13 cellular contexts compared by ENCODE assay signal in genomic region chr6:170346649-170347048, GRCh38. TPM values are rescaled to one million over a fixed set of nuclear protein-coding genes. Genes with fewer than 3 reads are reported as not detected.
"Had no signal": no experiment of that assay in that cellular context is flagged by ENCODE, and none has a peak within 500 bp of the region (broad histone marks: within the 10 kb centered on the region; RNA-seq: fewer than 3 reads in every experiment).

No MANE protein-coding gene starts in this region.

- H3K27ac Mint-ChIP-seq: immature natural killer cell; stimulated activated memory B cell treated with anti-CD40 and anti-IgM and Interleukin-4, amounts not matched to agents 10 μg/mL and 1 μg/mL and 100 μg/mL, for 72 hours had no signal

- ATAC-seq: naive thymus-derived CD4-positive, alpha-beta T cell; psoas muscle; right lobe of liver; stimulated activated memory B cell treated with anti-CD40 and anti-IgM and Interleukin-4, amounts not matched to agents 10 μg/mL and 1 μg/mL and 100 μg/mL, for 72 hours had no signal

- H3K4me3 ChIP-seq: ascending aorta, esophagus muscularis mucosa, lung, psoas muscle, right lobe of liver, transverse colon had no signal

- H3K27ac ChIP-seq: ascending aorta, esophagus muscularis mucosa, psoas muscle, right lobe of liver, transverse colon had no signal

- H3K27me3 Mint-ChIP-seq: naive thymus-derived CD4-positive, alpha-beta T cell; stimulated activated memory B cell treated with anti-CD40 and anti-IgM and Interleukin-4, amounts not matched to agents 10 μg/mL and 1 μg/mL and 100 μg/mL, for 72 hours had no signal

- DNase-seq: activated CD4-positive, CD25-positive, alpha-beta regulatory T cell treated with anti-CD3 and anti-CD28 coated beads, Interleukin-2, amount 50 U/mL, for 72 hours; glutamatergic neuron; immature natural killer cell; naive thymus-derived CD4-positive, alpha-beta T cell; occipital lobe; psoas muscle; right lobe of liver; transverse colon had no signal

- H3K9me3 ChIP-seq: ascending aorta, esophagus muscularis mucosa, psoas muscle, right lobe of liver, transverse colon had no signal

- H3K4me1 ChIP-seq: ascending aorta had no signal

- H3K4me3 Mint-ChIP-seq: immature natural killer cell; stimulated activated memory B cell treated with anti-CD40 and anti-IgM and Interleukin-4, amounts not matched to agents 10 μg/mL and 1 μg/mL and 100 μg/mL, for 72 hours had no signal

- H3K27me3 ChIP-seq: ascending aorta, esophagus muscularis mucosa, right lobe of liver, transverse colon had no signal

RNA-seq across cellular contexts. Expression of gene DLL1, which starts 55.8 kb away (rescaled TPM):
- total RNA-seq: T-helper 2 cell treated with Interferon-gamma antibody and Interleukin-4, amounts not matched to agents 100 ng/mL and 5 ng/mL, for 36 hours had no signal
